ENCODE assay signal across 17 cellular contexts in genomic region chr14:78710963-78711362, GRCh38.
A peak's percentile ranks its signal among the peaks of the same experiment; 100 is the strongest.
DNase-seq lines count a peak whose midpoint lies in the region; ATAC-seq, FAIRE-seq and TF ChIP-seq lines count a peak whose summit lies in the region.
"Had no signal": no experiment of that assay in that cellular context is flagged by ENCODE, and none has a peak within 500 bp of the region (broad histone marks: within the 10 kb centered on the region; RNA-seq: fewer than 3 reads in every experiment).

No MANE protein-coding gene starts in this region.

- H3K9ac ChIP-seq in H9 (ENCODE audit: extremely low read depth, insufficient read length, low read length): no peak overlapping the region
- H3K9ac ChIP-seq: BLaER1 had no signal

- H3K9me3 ChIP-seq in H9 (ENCODE audit: control insufficient read depth, low read depth, low read length): no peaks in the 10 kb centered on the region
- H3K9me3 ChIP-seq: BLaER1, Caco-2 had no signal

- no peak overlapping the region for H2BK120ac ChIP-seq in H9 (ENCODE audit: low read depth, low read length, poor library complexity, severe bottlenecking)

- no peak for TF ChIP-seq CTCF in H9 (conservative IDR thresholded peaks at IDR 0.05)

- no peaks in the 10 kb centered on the region for H3K79me2 ChIP-seq in H9 (ENCODE audit: insufficient read depth, low read length)

- H3K9me3 Mint-ChIP-seq in H9: no peaks in the 10 kb centered on the region

- no peak overlapping the region for H2BK5ac ChIP-seq in H9 (ENCODE audit: insufficient read length, low read length)

- peaks cover 2% of the 10 kb centered on the region; the same call in 1 of the 2 replicates for H3K27me3 Mint-ChIP-seq in H9 (ENCODE audit: low read depth)

- WGBS in H9 (ENCODE audit: extremely low coverage, insufficient read length, low lambda C conversion rate): no CpG with 5 or more reads among the region's 4 CpGs

- H3K4me1 Mint-ChIP-seq in H9: peaks cover 5 to 12% of the 10 kb centered on the region in 2 experiments
- H3K4me1 Mint-ChIP-seq: CD8-positive, alpha-beta memory T cell had no signal

- H3K27ac Mint-ChIP-seq in H9: no peak overlapping the region
- H3K27ac Mint-ChIP-seq: CD8-positive, alpha-beta memory T cell; HFFc6 had no signal

- no peak overlapping the region for H3K4ac ChIP-seq in H9 (ENCODE audit: low read depth, low read length)

- H3K23ac ChIP-seq in H9 (ENCODE audit: insufficient read length, low read depth, low read length): no peak overlapping the region

- H3K4me3 Mint-ChIP-seq in H9: no peak overlapping the region
- H3K4me3 Mint-ChIP-seq: CD8-positive, alpha-beta memory T cell; HFFc6 had no signal

- no peak overlapping the region for H3K14ac ChIP-seq in H9 (ENCODE audit: insufficient read depth, low read length)

- H4K8ac ChIP-seq in H9 (replicated peaks; ENCODE audit: insufficient read length, low read depth, low read length): no peak overlapping the region

- no peak overlapping the region for H2BK20ac ChIP-seq in H9 (ENCODE audit: low read depth, low read length, poor library complexity, severe bottlenecking)

- H2BK12ac ChIP-seq in H9 (ENCODE audit: insufficient read length, low read depth, low read length): no peak overlapping the region

- H4K91ac ChIP-seq in H9 (ENCODE audit: insufficient read length, low read depth, low read length): no peak overlapping the region

- H3K18ac ChIP-seq in H9 (ENCODE audit: insufficient read length, low read depth, low read length): no peak overlapping the region

- no peak overlapping the region for H2AFZ ChIP-seq in H9 (ENCODE audit: low read length)

- H3K27ac ChIP-seq in H9 (ENCODE audit: insufficient read length, low read depth, low read length): no peak overlapping the region
- H3K27ac ChIP-seq: 22Rv1, BLaER1 had no signal

- ATAC-seq in HG03432 (IDR thresholded peaks at IDR 0.05; ENCODE audit: unreplicated experiment): no peak
- ATAC-seq: K562 had no signal

- H3K27me3 ChIP-seq in H9 (ENCODE audit: insufficient read depth, low read length): no peaks in the 10 kb centered on the region
- H3K27me3 ChIP-seq: BLaER1 had no signal

- no peak overlapping the region for H3K56ac ChIP-seq in H9 (ENCODE audit: insufficient read length, low read depth, low read length)

- no peaks in the 10 kb centered on the region for H3K23me2 ChIP-seq in H9 (ENCODE audit: insufficient read length, low read depth, low read length, poor library complexity, severe bottlenecking)

- no peaks in the 10 kb centered on the region for H3K36me3 Mint-ChIP-seq in H9 (ENCODE audit: insufficient read depth in 1 of 3, low read depth in 3 of 3)
- H3K36me3 Mint-ChIP-seq: CD8-positive, alpha-beta memory T cell had no signal

- no peak overlapping the region for H2BK15ac ChIP-seq in H9 (ENCODE audit: low read depth, low read length)

- no peaks in the 10 kb centered on the region for H4K20me1 ChIP-seq in H9 (ENCODE audit: control insufficient read depth, insufficient read depth, insufficient read length)
- H4K20me1 ChIP-seq: BLaER1 had no signal

- peak; percentile 4 for FAIRE-seq in endometrium (lab: Jason Lieb, UNC)
- FAIRE-seq: GM12891, H1, K562 had no signal

- DNase-seq in DMS79 treated with DMSO at 0.1 percent for 48 hours (lab: John Stamatoyannopoulos, UW) (peak; percentile 39), DMS79 (lab: John Stamatoyannopoulos, UW) (no peak), left kidney (ENCODE audit: low read depth, low spot score) (peak; percentile 12), H9 (no peak), medulla oblongata (ENCODE audit: extremely low spot score) (no peak)
- DNase-seq: AML-193; Caco-2; CD8-positive, alpha-beta memory T cell; HCEC 1CT; HFFc6 had no signal

- H2AK5ac ChIP-seq in H9 (ENCODE audit: insufficient read length, low read length): no peak overlapping the region

- no peaks in the 10 kb centered on the region for H3K4me1 ChIP-seq in H9 (ENCODE audit: insufficient read depth, low read length)
- H3K4me1 ChIP-seq: BLaER1, Caco-2 had no signal

- H3K79me1 ChIP-seq in H9 (ENCODE audit: insufficient read depth, low read depth, low read length, poor library complexity, severe bottlenecking): no peaks in the 10 kb centered on the region

- H4K5ac ChIP-seq in H9 (ENCODE audit: insufficient read length, low read depth, low read length): no peak overlapping the region

- no peak overlapping the region for H3K4me2 ChIP-seq in H9 (ENCODE audit: insufficient read depth, insufficient read length, low read length)
- H3K4me2 ChIP-seq: BLaER1 had no signal

- no peak overlapping the region for H3T11ph ChIP-seq in H9 (ENCODE audit: low read length)

Comparison
In these comparisons a context has a peak if more than half of its experiments do, and no peak if none do; other contexts are left out.
1. DNase-seq: peak in DMS79 treated with DMSO at 0.1 percent for 48 hours (single experiment) and left kidney (single experiment); none in DMS79 (single experiment), H9 (single experiment) and medulla oblongata (single experiment).